9 cellular contexts compared by ENCODE assay signal in the genomic region with DNA sequence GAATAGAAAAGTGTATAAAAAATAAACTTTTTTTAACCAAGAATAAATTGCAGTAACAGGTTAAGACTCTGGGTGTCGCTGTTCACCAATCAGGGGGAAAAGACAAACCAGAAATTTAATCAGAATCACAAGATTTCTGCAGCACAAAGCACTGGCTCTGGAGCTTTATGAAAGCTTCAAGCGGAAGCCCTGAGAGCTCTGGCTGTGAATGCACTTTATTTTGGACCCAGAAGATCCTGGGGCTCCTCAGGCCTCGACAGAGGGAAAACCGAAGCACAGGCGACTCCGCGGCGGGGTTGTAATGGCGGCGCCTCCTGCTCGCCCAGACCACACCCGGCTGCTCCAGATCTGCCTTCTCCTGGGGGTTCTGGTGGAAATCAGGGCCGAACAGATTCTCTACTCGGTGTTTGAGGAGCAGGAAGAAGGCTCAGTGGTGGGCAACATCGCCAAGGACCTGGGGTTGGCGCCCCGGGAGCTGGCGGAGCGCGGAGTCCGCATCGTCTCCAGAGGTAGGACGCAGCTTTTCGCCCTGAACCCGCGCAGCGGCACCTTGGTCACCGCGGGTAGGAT. TPM values are rescaled to one million over a fixed set of nuclear protein-coding genes. Genes with fewer than 3 reads are reported as not detected.
DNase-seq lines count a peak whose midpoint lies in the region; ATAC-seq and TF ChIP-seq lines count a peak whose summit lies in the region.
"Had no signal": no experiment of that assay in that cellular context is flagged by ENCODE, and none has a peak within 500 bp of the region (broad histone marks: within the 10 kb centered on the region; RNA-seq: fewer than 3 reads in every experiment).

A gene (plus strand): TSS at position 122 of the 570 bp plus-strand sequence. CDS start 87 bp downstream, at position 209.

- H3K79me2 ChIP-seq in MM.1S (ENCODE audit: low read length), result no peaks in the 10 kb centered on the region

- H4K20me1 ChIP-seq in MM.1S (ENCODE audit: insufficient read depth, low read length), result no peaks in the 10 kb centered on the region

- 0 out of 2 replicates have a peak, but pooled peaks cover 6% of the 10 kb centered on the region for H3K27me3 ChIP-seq in MM.1S (replicated peaks; ENCODE audit: insufficient read depth, low read length)

- H3K9me3 Mint-ChIP-seq in dendritic cell treated with granulocyte-macrophage colony-stimulating factor and Interleukin-4, amounts not matched to agents 40 ng/mL and 50 ng/mL, for 4 days, result peaks cover 57% of the 10 kb centered on the region
- H3K9me3 Mint-ChIP-seq in progenitor cell of endocrine pancreas (ENCODE audit: low read depth), result peaks cover 40% of the 10 kb centered on the region

- H3K4me1 ChIP-seq in MM.1S (ENCODE audit: low read length), result no peaks in the 10 kb centered on the region

- H3K27ac ChIP-seq in MM.1S (ENCODE audit: low read length), result no peak within 1 kb of the TSS

- H3K9me2 ChIP-seq in MM.1S (replicated peaks; ENCODE audit: insufficient read depth, low read length), result no peaks in the 10 kb centered on the region

- H3K27me3 Mint-ChIP-seq in dendritic cell treated with granulocyte-macrophage colony-stimulating factor and Interleukin-4, amounts not matched to agents 40 ng/mL and 50 ng/mL, for 4 days, result peaks cover 70% of the 10 kb centered on the region
- H3K27me3 Mint-ChIP-seq in progenitor cell of endocrine pancreas, result no peaks in the 10 kb centered on the region

- DNase-seq in GM03348 (ENCODE audit: low spot score) (peak; percentile 48), MM.1S (no peak), progenitor cell of endocrine pancreas (ENCODE audit: low spot score, unreplicated experiment) (no peak), activated gamma-delta T cell (lab: John Stamatoyannopoulos, UW) (no peak)
- DNase-seq: activated CD4-positive, alpha-beta T cell treated with anti-CD3 and anti-CD28 coated beads, Interleukin-2, amount 10 ng/mL, durations not matched to agents 7 days and 5 days had no signal

- no peak for ATAC-seq in GM21515 (IDR thresholded peaks at IDR 0.05; ENCODE audit: unreplicated experiment)
- ATAC-seq in GM18907 (IDR thresholded peaks at IDR 0.05; ENCODE audit: unreplicated experiment), result no peak
- no peak for ATAC-seq in GM19324 (IDR thresholded peaks at IDR 0.05; ENCODE audit: low FRiP score, unreplicated experiment)

- no peaks in the 10 kb centered on the region for H3K4me1 Mint-ChIP-seq in dendritic cell treated with granulocyte-macrophage colony-stimulating factor and Interleukin-4, amounts not matched to agents 40 ng/mL and 50 ng/mL, for 4 days (ENCODE audit: low read depth)
- no peaks in the 10 kb centered on the region for H3K4me1 Mint-ChIP-seq in progenitor cell of endocrine pancreas (ENCODE audit: low read depth)

- H3K27ac Mint-ChIP-seq in dendritic cell treated with granulocyte-macrophage colony-stimulating factor and Interleukin-4, amounts not matched to agents 40 ng/mL and 50 ng/mL, for 4 days, result no peak within 1 kb of the TSS
- no peak within 1 kb of the TSS for H3K27ac Mint-ChIP-seq in progenitor cell of endocrine pancreas
- H3K27ac Mint-ChIP-seq: activated CD4-positive, alpha-beta T cell treated with anti-CD3 and anti-CD28 coated beads, Interleukin-2, amount 10 ng/mL, durations not matched to agents 7 days and 5 days had no signal

- peak within 1 kb of the TSS; percentile 23 for H3K4me3 Mint-ChIP-seq in dendritic cell treated with granulocyte-macrophage colony-stimulating factor and Interleukin-4, amounts not matched to agents 40 ng/mL and 50 ng/mL, for 4 days
- no peak within 1 kb of the TSS for H3K4me3 Mint-ChIP-seq in progenitor cell of endocrine pancreas (ENCODE audit: low read depth)
- H3K4me3 Mint-ChIP-seq: activated CD4-positive, alpha-beta T cell treated with anti-CD3 and anti-CD28 coated beads, Interleukin-2, amount 10 ng/mL, durations not matched to agents 7 days and 5 days had no signal

- H3K36me3 ChIP-seq in MM.1S (replicated peaks; ENCODE audit: insufficient read depth, low read length), result no peaks in the 10 kb centered on the region

- peak; percentile 54 for TF ChIP-seq CTCF in MM.1S (IDR thresholded peaks at IDR 0.05; ENCODE audit: low read length)
- TF ChIP-seq CTCF in progenitor cell of endocrine pancreas (IDR thresholded peaks at IDR 0.05; ENCODE audit: unreplicated experiment), result peak; percentile 16

- H3F3A ChIP-seq in MM.1S (ENCODE audit: insufficient read depth, low read length), result no peaks in the 10 kb centered on the region

- no peaks in the 10 kb centered on the region for H3K9me3 ChIP-seq in MM.1S (replicated peaks; ENCODE audit: insufficient read depth, low read length)

- H2AFZ ChIP-seq in MM.1S (ENCODE audit: low read length), result peak within 1 kb of the TSS; percentile 16; the same call in 1 of the 2 replicates

- intact Hi-C loops in dendritic cell treated with granulocyte-macrophage colony-stimulating factor and Interleukin-4, amounts not matched to agents 40 ng/mL and 50 ng/mL, for 4 days (cut with micrococcal nuclease), result no loop called here

- no peak within 1 kb of the TSS for H3K4me3 ChIP-seq in MM.1S (ENCODE audit: low read length)

- 0 out of 2 replicates have a peak within 1 kb of the TSS, but pooled peaks have one; percentile 8 for H3K4me2 ChIP-seq in MM.1S (ENCODE audit: low read depth, low read length)

- H3K9ac ChIP-seq in MM.1S (ENCODE audit: low read length), result no peak within 1 kb of the TSS

- no peaks in the 10 kb centered on the region for H3K36me3 Mint-ChIP-seq in dendritic cell treated with granulocyte-macrophage colony-stimulating factor and Interleukin-4, amounts not matched to agents 40 ng/mL and 50 ng/mL, for 4 days (ENCODE audit: low read depth)
- H3K36me3 Mint-ChIP-seq in progenitor cell of endocrine pancreas (ENCODE audit: insufficient read depth), result peaks cover 13% of the 10 kb centered on the region

RNA-seq across cellular contexts. Expression of the gene that starts here (rescaled TPM):
- 0.96 and 1.2 TPM in 2 replicates for total RNA-seq in progenitor cell of endocrine pancreas
- total RNA-seq: activated CD4-positive, alpha-beta T cell treated with anti-CD3 and anti-CD28 coated beads, Interleukin-2, amount 10 ng/mL, durations not matched to agents 7 days and 5 days had no signal
